8 cellular contexts compared by ENCODE assay signal in genomic region chr5:179023528-179024189, GRCh38. TPM values are rescaled to one million over a fixed set of nuclear protein-coding genes. Genes with fewer than 3 reads are reported as not detected.
A peak's percentile ranks its signal among the peaks of the same experiment; 100 is the strongest.
DNase-seq lines count a peak whose midpoint lies in the region; ATAC-seq and TF ChIP-seq lines count a peak whose summit lies in the region.

Gene ZNF879, plus strand, starts transcription at chr5:179023804. Its CDS starts 1,201 bp downstream, at chr5:179025005.

- H3K27me3 Mint-ChIP-seq in CD8-positive, alpha-beta memory T cell, result peaks cover 4% of the 10 kb centered on the region in 2 donors
- peaks cover 3% of the 10 kb centered on the region for H3K27me3 Mint-ChIP-seq in type B pancreatic cell

- H3K4me3 Mint-ChIP-seq in CD8-positive, alpha-beta memory T cell, result peak within 1 kb of the TSS; percentile 86 to 97 (median 94)
- H3K4me3 Mint-ChIP-seq in type B pancreatic cell, result peak within 1 kb of the TSS; percentile 97

- peak within 1 kb of the TSS; percentile 76 for H3K4me3 ChIP-seq in CD8-positive, alpha-beta memory T cell (ENCODE audit: low read length)
- H3K4me3 ChIP-seq in NB4 (ENCODE audit: low read depth, low read length), result peak within 1 kb of the TSS; percentile 58
- H3K4me3 ChIP-seq in ascending aorta, result peak within 1 kb of the TSS; percentile 67 to 88
- H3K4me3 ChIP-seq in right atrium auricular region, result peak within 1 kb of the TSS; percentile 80 to 84

- no peak for TF ChIP-seq POLR2A in NB4 (IDR thresholded peaks at IDR 0.05; ENCODE audit: extremely low read depth, insufficient read length)

- H3K27me3 ChIP-seq in CD8-positive, alpha-beta memory T cell (ENCODE audit: insufficient read depth, low read length, poor library complexity, severe bottlenecking), result no peaks in the 10 kb centered on the region
- no peaks in the 10 kb centered on the region for H3K27me3 ChIP-seq in ascending aorta
- H3K27me3 ChIP-seq in right atrium auricular region, result no peaks in the 10 kb centered on the region

- intact Hi-C loops in ascending aorta (cut with DNase I), result loop anchor here (1.0 to 2.0 kb wide), 6 partner anchors 37 to 527 kb away; partner anchors contain the start of genes CLK4, RUFY1, ZNF354C and ZNF454
- intact Hi-C loops in posterior vena cava (cut with DNase I), result loop anchor here in 1 of 2 donors (10.0 kb wide), 1 partner anchor 79 kb away; the partner anchor contains the start of gene ZNF454

- peaks cover 9 to 24% (median 14%) of the 10 kb centered on the region in 3 donors for H3K4me1 Mint-ChIP-seq in CD8-positive, alpha-beta memory T cell
- H3K4me1 Mint-ChIP-seq in type B pancreatic cell (ENCODE audit: unreplicated experiment), result peaks cover 4% of the 10 kb centered on the region

- H3K9me3 Mint-ChIP-seq in CD8-positive, alpha-beta memory T cell, result peaks cover 6 to 20% (median 19%) of the 10 kb centered on the region in 5 donors
- H3K9me3 Mint-ChIP-seq in type B pancreatic cell, result peaks cover 19% of the 10 kb centered on the region

- peaks cover 14% of the 10 kb centered on the region for H3K4me1 ChIP-seq in CD8-positive, alpha-beta memory T cell (ENCODE audit: insufficient read depth, low read length)
- peaks cover 0 to 3% of the 10 kb centered on the region in 2 donors for H3K4me1 ChIP-seq in ascending aorta
- peaks cover 0 to 9% of the 10 kb centered on the region in 2 donors for H3K4me1 ChIP-seq in right atrium auricular region

- peaks cover 18% of the 10 kb centered on the region for H3K36me3 ChIP-seq in CD8-positive, alpha-beta memory T cell (ENCODE audit: insufficient read depth, low read length)
- H3K36me3 ChIP-seq in ascending aorta (peaks cover 22 to 33% of the 10 kb centered on the region in 2 donors), right atrium auricular region (peaks cover 28% of the 10 kb centered on the region)

- peak; percentile 92 for ATAC-seq in GM21786 (IDR thresholded peaks at IDR 0.05; ENCODE audit: unreplicated experiment)

- H3K9me3 ChIP-seq in CD8-positive, alpha-beta memory T cell (ENCODE audit: low read length), result peaks cover 10% of the 10 kb centered on the region
- H3K9me3 ChIP-seq in ascending aorta (peaks cover 13 to 35% of the 10 kb centered on the region in 2 donors), right atrium auricular region (peaks cover 0 to 26% of the 10 kb centered on the region in 2 donors)

- POLR2A ChIA-PET in CD8-positive, alpha-beta memory T cell (lab: Charles Lee), result interaction anchor here (1.0 kb wide), 1 partner anchor 37 kb away, joined by 8 read pairs; the partner anchor contains the start of gene ZNF354C

- TF ChIP-seq CTCF in NB4 (IDR thresholded peaks at IDR 0.05; ENCODE audit: low read depth, low read length) (no peak), ascending aorta (IDR thresholded peaks at IDR 0.05) (no peak), right atrium auricular region (IDR thresholded peaks at IDR 0.05) (peak in 1 of 2 donors; percentile 16), type B pancreatic cell (conservative IDR thresholded peaks at IDR 0.05) (no peak)

- CTCF ChIA-PET in CD8-positive, alpha-beta memory T cell (lab: Charles Lee), result no interaction called here

- H3K36me3 Mint-ChIP-seq in CD8-positive, alpha-beta memory T cell, result peaks cover 16 to 39% (median 36%) of the 10 kb centered on the region in 3 donors
- peaks cover 23% of the 10 kb centered on the region for H3K36me3 Mint-ChIP-seq in type B pancreatic cell

- peak within 1 kb of the TSS; percentile 55 for H3K27ac ChIP-seq in CD8-positive, alpha-beta memory T cell (ENCODE audit: low read depth, low read length)
- H3K27ac ChIP-seq in ascending aorta (peak within 1 kb of the TSS; percentile 70 to 95), right atrium auricular region (peak within 1 kb of the TSS; percentile 88 to 93)

- peak; percentile 84 to 96 (median 93) for DNase-seq in CD8-positive, alpha-beta memory T cell
- DNase-seq in NB4 (ENCODE audit: low read depth), result peak; percentile 92
- peak; percentile 86 for DNase-seq in T-helper 22 cell (ENCODE audit: low read depth)
- DNase-seq in ascending aorta (ENCODE audit: low spot score in 2 of 2), result peak; percentile 58 to 97
- peak; percentile 93 for DNase-seq in right atrium auricular region (ENCODE audit: low spot score)
- DNase-seq in posterior vena cava (ENCODE audit: low spot score), result peak; percentile 98
- DNase-seq in type B pancreatic cell (ENCODE audit: extremely low spot score, unreplicated experiment), result peak; percentile 94

- H3K27ac Mint-ChIP-seq in CD8-positive, alpha-beta memory T cell, result peak within 1 kb of the TSS; percentile 67 to 96 (median 88)
- peak within 1 kb of the TSS; percentile 81 for H3K27ac Mint-ChIP-seq in type B pancreatic cell

RNA-seq across cellular contexts. Expression of gene ZNF879, which starts in this region (rescaled TPM):
- total RNA-seq in CD8-positive, alpha-beta memory T cell, result 1 to 10 TPM; 3.6 to 3.9 TPM
- polyA plus RNA-seq in CD8-positive, alpha-beta memory T cell, result 3.5 TPM
- total RNA-seq in ascending aorta (38.8 TPM), right atrium auricular region (1 to 10 TPM; 2.6 to 6.9 TPM), posterior vena cava (1 to 10 TPM; 2.7 to 3.2 TPM), type B pancreatic cell (ENCODE audit: low replicate concordance) (4.8 and 7.2 TPM in 2 replicates)

Comparison
In these comparisons a context has a peak if more than half of its experiments do, and no peak if none do; other contexts are left out.
1. Peak in every context shown above with its lines: DNase-seq, ATAC-seq, H3K4me3 ChIP-seq and H3K27ac ChIP-seq.